In the genomic region with DNA sequence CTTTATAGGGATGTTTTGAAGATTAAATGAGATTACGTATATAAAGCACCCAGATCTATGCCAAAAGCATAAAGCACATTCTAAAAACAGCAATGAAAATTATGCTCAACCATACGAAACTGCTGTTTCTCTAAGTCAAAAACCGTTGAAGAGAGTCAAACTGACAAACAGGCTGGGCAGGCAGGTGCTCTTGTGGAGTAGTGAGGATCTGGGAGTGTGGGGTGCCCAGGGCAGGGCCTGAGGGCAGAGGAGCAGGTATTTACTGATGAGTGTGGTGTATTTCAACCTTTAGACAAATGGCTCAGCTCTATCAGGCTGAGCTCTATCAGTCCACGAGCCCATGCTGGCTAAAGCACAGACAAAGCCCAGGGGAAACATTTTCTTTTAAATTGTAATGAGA, we compare ENCODE assay signal across 30 cellular contexts. TPM values are rescaled to one million over a fixed set of nuclear protein-coding genes. Genes with fewer than 3 reads are reported as not detected.
DNase-seq lines count a peak whose midpoint lies in the region; ATAC-seq and TF ChIP-seq lines count a peak whose summit lies in the region.
"Had no signal": no experiment of that assay in that cellular context is flagged by ENCODE, and none has a peak within 500 bp of the region (broad histone marks: within the 10 kb centered on the region; RNA-seq: fewer than 3 reads in every experiment).

No MANE protein-coding gene starts in this region.

- H3K79me2 ChIP-seq in OCI-LY1 (ENCODE audit: insufficient read depth, low read length) (no peaks in the 10 kb centered on the region), mesendoderm (ENCODE audit: control insufficient read depth, insufficient read depth, low read length) (no peaks in the 10 kb centered on the region)

- peak overlapping the region; percentile 47 for H3K27ac Mint-ChIP-seq in activated naive CD4-positive, alpha-beta T cell treated with anti-CD3 and anti-CD28 coated beads, Interleukin-2, amount 10 ng/mL, durations not matched to agents 7 days and 5 days
- peak overlapping the region; percentile 51 for H3K27ac Mint-ChIP-seq in type B pancreatic cell
- H3K27ac Mint-ChIP-seq in activated CD8-positive, alpha-beta T cell treated with anti-CD3 and anti-CD28 coated beads, Interleukin-2, amount 10 ng/mL, durations not matched to agents 7 days and 5 days = no peak overlapping the region
- H3K27ac Mint-ChIP-seq: activated CD4-positive, alpha-beta T cell treated with anti-CD3 and anti-CD28 coated beads, Interleukin-2, amount 10 ng/mL, durations not matched to agents 24 days and 14 days; activated T-cell treated with anti-CD3 and anti-CD28 coated beads, Interleukin-2, amount 50 U/mL, for 24 hours; CD4-positive, alpha-beta T cell; mesothelial cell of epicardium; T-cell; WTC11 had no signal

- no peaks in the 10 kb centered on the region for H3K4me1 Mint-ChIP-seq in activated naive CD4-positive, alpha-beta T cell treated with anti-CD3 and anti-CD28 coated beads, Interleukin-2, amount 10 ng/mL, durations not matched to agents 7 days and 5 days
- H3K4me1 Mint-ChIP-seq in type B pancreatic cell (ENCODE audit: unreplicated experiment) = peaks cover 31% of the 10 kb centered on the region
- H3K4me1 Mint-ChIP-seq in activated CD8-positive, alpha-beta T cell treated with anti-CD3 and anti-CD28 coated beads, Interleukin-2, amount 10 ng/mL, durations not matched to agents 7 days and 5 days (ENCODE audit: low read depth) = peaks cover 4% of the 10 kb centered on the region
- H3K4me1 Mint-ChIP-seq: mesothelial cell of epicardium had no signal

- TF ChIP-seq CTCF in OCI-LY1 (IDR thresholded peaks at IDR 0.05; ENCODE audit: low read length) = no peak
- TF ChIP-seq CTCF in type B pancreatic cell (conservative IDR thresholded peaks at IDR 0.05) = no peak

- no peaks in the 10 kb centered on the region for H3K79me1 ChIP-seq in mesendoderm (ENCODE audit: low read length)

- no peak overlapping the region for H2AK5ac ChIP-seq in mesendoderm (ENCODE audit: low read length)

- H3K36me3 Mint-ChIP-seq in activated naive CD4-positive, alpha-beta T cell treated with anti-CD3 and anti-CD28 coated beads, Interleukin-2, amount 10 ng/mL, durations not matched to agents 7 days and 5 days = peaks cover 48% of the 10 kb centered on the region
- H3K36me3 Mint-ChIP-seq in type B pancreatic cell = peaks cover 26% of the 10 kb centered on the region
- peaks cover 62% of the 10 kb centered on the region for H3K36me3 Mint-ChIP-seq in activated CD8-positive, alpha-beta T cell treated with anti-CD3 and anti-CD28 coated beads, Interleukin-2, amount 10 ng/mL, durations not matched to agents 7 days and 5 days (ENCODE audit: low read depth)
- H3K36me3 Mint-ChIP-seq: mesothelial cell of epicardium, naive B cell had no signal

- intact Hi-C loops in right cardiac atrium (cut with DNase I) = no loop called here

- H3K9ac ChIP-seq in OCI-LY1 (ENCODE audit: low read length) = peak overlapping the region; percentile 44
- H3K9ac ChIP-seq in mesendoderm (ENCODE audit: low read length) = no peak overlapping the region
- H3K9ac ChIP-seq: KMS-11 had no signal

- no peak overlapping the region for H3K4me3 ChIP-seq in OCI-LY1 (ENCODE audit: low read depth, low read length, poor library complexity, severe bottlenecking)
- H3K4me3 ChIP-seq in mesendoderm (ENCODE audit: low read length) = no peak overlapping the region
- H3K4me3 ChIP-seq in right cardiac atrium (ENCODE audit: low read length) = no peak overlapping the region
- H3K4me3 ChIP-seq: body of pancreas, esophagus muscularis mucosa, left ventricle myocardium inferior, MG63, prostate gland, suprapubic skin had no signal

- no peaks in the 10 kb centered on the region for H3K9me2 ChIP-seq in OCI-LY1 (ENCODE audit: low read depth, low read length)

- H2BK15ac ChIP-seq in mesendoderm (replicated peaks; ENCODE audit: low read depth) = no peak overlapping the region

- POLR2A ChIA-PET in activated CD8-positive, alpha-beta T cell treated with anti-CD3 and anti-CD28 coated beads, Interleukin-2, amount 10 ng/mL, durations not matched to agents 7 days and 5 days (lab: Charles Lee) = no interaction called here

- no peak for ATAC-seq in right cardiac atrium
- ATAC-seq in activated CD8-positive, alpha-beta T cell treated with anti-CD3 and anti-CD28 coated beads, Interleukin-2, amount 10 ng/mL, durations not matched to agents 7 days and 5 days = no peak
- ATAC-seq: body of pancreas, T-cell, WTC11 had no signal

- H3K4me2 ChIP-seq in OCI-LY1 (ENCODE audit: low read length) (peak overlapping the region; percentile 37), mesendoderm (ENCODE audit: low read length) (no peak overlapping the region)
- H3K4me2 ChIP-seq: KMS-11 had no signal

- no peak for DNase-seq in activated naive CD4-positive, alpha-beta T cell treated with anti-CD3 and anti-CD28 coated beads, Interleukin-2, amount 10 ng/mL, durations not matched to agents 7 days and 5 days
- DNase-seq in activated naive CD4-positive, alpha-beta T cell treated with anti-CD3 and anti-CD28 coated beads, Interleukin-2, amount 50 U/mL, for 16 hours = no peak
- no peak for DNase-seq in mesendoderm
- no peak for DNase-seq in type B pancreatic cell (ENCODE audit: extremely low spot score, unreplicated experiment)
- no peak for DNase-seq in putamen (ENCODE audit: low spot score)
- DNase-seq in right cardiac atrium = no peak
- no peak for DNase-seq in activated CD8-positive, alpha-beta T cell treated with anti-CD3 and anti-CD28 coated beads, Interleukin-2, amount 10 ng/mL, durations not matched to agents 7 days and 5 days
- DNase-seq: activated CD4-positive, alpha-beta T cell treated with anti-CD3 and anti-CD28 coated beads, Interleukin-2, amount 10 ng/mL, durations not matched to agents 24 days and 14 days; activated T-cell treated with anti-CD3 and anti-CD28 coated beads, Interleukin-2, amount 50 U/mL, for 24 hours; body of pancreas; CD4-positive, alpha-beta T cell; dermis blood vessel endothelial cell; H9; left ventricle myocardium inferior; naive B cell; NCI-H2029; NCI-H2227 treated with DMSO at 0.1 percent for 48 hours; NCI-H526; SIG-M5; stimulated activated naive CD4-positive, alpha-beta T cell treated with Interleukin-2 at 50 U/mL for 16 hours; T-cell had no signal

- no peaks in the 10 kb centered on the region for H3K9me3 Mint-ChIP-seq in activated naive CD4-positive, alpha-beta T cell treated with anti-CD3 and anti-CD28 coated beads, Interleukin-2, amount 10 ng/mL, durations not matched to agents 7 days and 5 days
- no peaks in the 10 kb centered on the region for H3K9me3 Mint-ChIP-seq in type B pancreatic cell
- no peaks in the 10 kb centered on the region for H3K9me3 Mint-ChIP-seq in activated CD8-positive, alpha-beta T cell treated with anti-CD3 and anti-CD28 coated beads, Interleukin-2, amount 10 ng/mL, durations not matched to agents 7 days and 5 days (ENCODE audit: insufficient read depth)
- H3K9me3 Mint-ChIP-seq: activated CD4-positive, alpha-beta T cell treated with anti-CD3 and anti-CD28 coated beads, Interleukin-2, amount 10 ng/mL, durations not matched to agents 24 days and 14 days; activated T-cell treated with anti-CD3 and anti-CD28 coated beads, Interleukin-2, amount 50 U/mL, for 24 hours; CD4-positive, alpha-beta T cell; H9; mesothelial cell of epicardium; T-cell; WTC11 had no signal

- H2BK5ac ChIP-seq in mesendoderm (ENCODE audit: low read length) = no peak overlapping the region

- H3K23ac ChIP-seq in mesendoderm (ENCODE audit: low read length) = no peak overlapping the region

- H3F3A ChIP-seq in OCI-LY1 (ENCODE audit: insufficient read depth, low read length) = no peaks in the 10 kb centered on the region

- H2BK120ac ChIP-seq in mesendoderm (ENCODE audit: low read depth, low read length) = no peak overlapping the region

- H3K27ac ChIP-seq in OCI-LY1 (ENCODE audit: low read depth, low read length, poor library complexity, severe bottlenecking) (peak overlapping the region; percentile 90), mesendoderm (ENCODE audit: low read depth, low read length) (no peak overlapping the region), right cardiac atrium (ENCODE audit: low read length) (no peak overlapping the region)
- H3K27ac ChIP-seq: body of pancreas, esophagus muscularis mucosa, HL-60, KMS-11, left ventricle myocardium inferior, prostate gland, suprapubic skin had no signal

- H3K4me3 Mint-ChIP-seq in activated naive CD4-positive, alpha-beta T cell treated with anti-CD3 and anti-CD28 coated beads, Interleukin-2, amount 10 ng/mL, durations not matched to agents 7 days and 5 days = no peak overlapping the region
- no peak overlapping the region for H3K4me3 Mint-ChIP-seq in type B pancreatic cell
- no peak overlapping the region for H3K4me3 Mint-ChIP-seq in activated CD8-positive, alpha-beta T cell treated with anti-CD3 and anti-CD28 coated beads, Interleukin-2, amount 10 ng/mL, durations not matched to agents 7 days and 5 days
- H3K4me3 Mint-ChIP-seq: activated CD4-positive, alpha-beta T cell treated with anti-CD3 and anti-CD28 coated beads, Interleukin-2, amount 10 ng/mL, durations not matched to agents 24 days and 14 days; activated T-cell treated with anti-CD3 and anti-CD28 coated beads, Interleukin-2, amount 50 U/mL, for 24 hours; CD4-positive, alpha-beta T cell; H9; mesothelial cell of epicardium; naive B cell; T-cell; WTC11 had no signal

- WGBS in mesendoderm (ENCODE audit: extremely low coverage, insufficient coverage, low lambda C conversion rate) = no CpG with 5 or more reads among the region's 4 CpGs
- WGBS in right cardiac atrium = 81% methylated on average over 4 of the region's 4 CpGs

- H3K27me3 ChIP-seq in OCI-LY1 (ENCODE audit: insufficient read depth, low read length) (no peaks in the 10 kb centered on the region), mesendoderm (ENCODE audit: insufficient read depth, low read length, poor library complexity) (no peaks in the 10 kb centered on the region), right cardiac atrium (ENCODE audit: control insufficient read depth, insufficient read depth) (no peaks in the 10 kb centered on the region)
- H3K27me3 ChIP-seq: body of pancreas, esophagus muscularis mucosa, MG63, suprapubic skin had no signal

- no peaks in the 10 kb centered on the region for H4K20me1 ChIP-seq in OCI-LY1 (ENCODE audit: insufficient read depth, low read length)

- H3K36me3 ChIP-seq in OCI-LY1 (ENCODE audit: insufficient read depth, low read length) (peaks cover 34% of the 10 kb centered on the region; the same call in 1 of the 2 replicates), mesendoderm (ENCODE audit: control insufficient read depth, insufficient read depth, low read length) (no peaks in the 10 kb centered on the region)
- H3K36me3 ChIP-seq: MG63, prostate gland had no signal

- no peak overlapping the region for H4K8ac ChIP-seq in mesendoderm (ENCODE audit: low read depth, low read length)

- peaks cover 36% of the 10 kb centered on the region for H3K4me1 ChIP-seq in OCI-LY1 (ENCODE audit: insufficient read depth, low read length, severe bottlenecking)
- H3K4me1 ChIP-seq in mesendoderm (ENCODE audit: control insufficient read depth, low read depth, low read length) = peaks cover 2% of the 10 kb centered on the region
- peaks cover 7% of the 10 kb centered on the region for H3K4me1 ChIP-seq in right cardiac atrium (ENCODE audit: control insufficient read depth, insufficient read depth, low read length)
- H3K4me1 ChIP-seq: prostate gland had no signal

- H3K9me3 ChIP-seq in OCI-LY1 (ENCODE audit: low read length) = no peaks in the 10 kb centered on the region
- H3K9me3 ChIP-seq in right cardiac atrium (ENCODE audit: control insufficient read depth, low read length) = no peaks in the 10 kb centered on the region
- H3K9me3 ChIP-seq: body of pancreas, esophagus muscularis mucosa, left ventricle myocardium inferior, MG63, prostate gland, suprapubic skin had no signal

- peak overlapping the region; percentile 17 for H3K56ac ChIP-seq in mesendoderm (ENCODE audit: low read length)

- H2AFZ ChIP-seq in OCI-LY1 (ENCODE audit: low read length) = no peak overlapping the region

- no peak overlapping the region for H4K5ac ChIP-seq in mesendoderm (ENCODE audit: low read length)

- no peak overlapping the region for H3K4ac ChIP-seq in mesendoderm (ENCODE audit: low read depth, low read length)

- CTCF ChIA-PET in activated naive CD4-positive, alpha-beta T cell treated with anti-CD3 and anti-CD28 coated beads, Interleukin-2, amount 10 ng/mL, durations not matched to agents 7 days and 5 days (lab: Charles Lee) = no interaction called here
- CTCF ChIA-PET in activated CD8-positive, alpha-beta T cell treated with anti-CD3 and anti-CD28 coated beads, Interleukin-2, amount 10 ng/mL, durations not matched to agents 7 days and 5 days (lab: Charles Lee) = no interaction called here

- no peak overlapping the region for H3K18ac ChIP-seq in mesendoderm (ENCODE audit: low read length)

- H3K27me3 Mint-ChIP-seq in activated naive CD4-positive, alpha-beta T cell treated with anti-CD3 and anti-CD28 coated beads, Interleukin-2, amount 10 ng/mL, durations not matched to agents 7 days and 5 days = no peaks in the 10 kb centered on the region
- no peaks in the 10 kb centered on the region for H3K27me3 Mint-ChIP-seq in type B pancreatic cell
- no peaks in the 10 kb centered on the region for H3K27me3 Mint-ChIP-seq in activated CD8-positive, alpha-beta T cell treated with anti-CD3 and anti-CD28 coated beads, Interleukin-2, amount 10 ng/mL, durations not matched to agents 7 days and 5 days (ENCODE audit: low read depth)
- H3K27me3 Mint-ChIP-seq: activated CD4-positive, alpha-beta T cell treated with anti-CD3 and anti-CD28 coated beads, Interleukin-2, amount 10 ng/mL, durations not matched to agents 24 days and 14 days; activated T-cell treated with anti-CD3 and anti-CD28 coated beads, Interleukin-2, amount 50 U/mL, for 24 hours; CD4-positive, alpha-beta T cell; naive B cell; T-cell had no signal

RNA-seq across cellular contexts. Expression of a gene that starts 40.4 kb away (rescaled TPM):
- polyA plus RNA-seq in mesendoderm (2013, experiment 1 of 2) = 6.1 TPM
- polyA plus RNA-seq in mesendoderm (2013, experiment 2 of 2) = 6.4 TPM
- total RNA-seq in type B pancreatic cell (ENCODE audit: low replicate concordance) (31.6 and 45.8 TPM in 2 replicates), right cardiac atrium (10 to 100 TPM; 14.4 to 31.1 (median 21.9) TPM)
- polyA plus RNA-seq in right cardiac atrium = 2.1 TPM
- total RNA-seq in activated CD8-positive, alpha-beta T cell treated with anti-CD3 and anti-CD28 coated beads, Interleukin-2, amount 10 ng/mL, durations not matched to agents 7 days and 5 days = 10 to 100 TPM; 41.9 to 43.2 TPM
